Comparison of ENCODE assay signal across 9 cellular contexts in genomic region chr4:87270144-87270543, GRCh38. TPM values are rescaled to one million over a fixed set of nuclear protein-coding genes. Genes with fewer than 3 reads are reported as not detected.
A peak's percentile ranks its signal among the peaks of the same experiment; 100 is the strongest.
DNase-seq lines count a peak whose midpoint lies in the region; ATAC-seq and TF ChIP-seq lines count a peak whose summit lies in the region.
"Had no signal": no experiment of that assay in that cellular context is flagged by ENCODE, and none has a peak within 500 bp of the region (broad histone marks: within the 10 kb centered on the region; RNA-seq: fewer than 3 reads in every experiment).

No MANE protein-coding gene starts in this region.

- no peak for TF ChIP-seq POLR2A in testis (IDR thresholded peaks at IDR 0.05)

- TF ChIP-seq CTCF in DND-41 (IDR thresholded peaks at IDR 0.05; ENCODE audit: borderline replicate concordance, extremely low read depth, low read length, poor library complexity, severe bottlenecking) (peak; percentile 61), testis (IDR thresholded peaks at IDR 0.05) (peak in 2 of 3 experiments; percentile 17 to 19)

- no peak overlapping the region for H3K4me2 ChIP-seq in DND-41 (ENCODE audit: insufficient read depth, low read length)

- no peaks in the 10 kb centered on the region for H3K4me1 ChIP-seq in DND-41 (ENCODE audit: insufficient read depth, low read length)
- no peaks in the 10 kb centered on the region for H3K4me1 ChIP-seq in testis

- no peak overlapping the region for H2AFZ ChIP-seq in DND-41 (ENCODE audit: low read depth, low read length)

- H3K4me3 ChIP-seq in DND-41 (ENCODE audit: low read depth in 1 of 2, low read length in 2 of 2) (no peak overlapping the region), testis (no peak overlapping the region)

- ATAC-seq in DND-41 (ENCODE audit: insufficient read depth, low read depth) (peak; percentile 71; the same call in 2 of the 3 replicates), HG03354 (IDR thresholded peaks at IDR 0.05; ENCODE audit: poor library complexity, severe bottlenecking, unreplicated experiment) (no peak), HG03442 (IDR thresholded peaks at IDR 0.05; ENCODE audit: unreplicated experiment) (no peak), GM21447 (IDR thresholded peaks at IDR 0.05; ENCODE audit: unreplicated experiment) (no peak)

- H4K20me1 ChIP-seq in DND-41 (ENCODE audit: insufficient read depth, low read length): no peaks in the 10 kb centered on the region

- H3K9me3 ChIP-seq in DND-41 (ENCODE audit: insufficient read depth, low read length, severe bottlenecking): no peaks in the 10 kb centered on the region
- H3K9me3 ChIP-seq in testis: no peaks in the 10 kb centered on the region

- intact Hi-C loops in testis (cut with DNase I; ENCODE audit: low total_unique reads): no loop called here

- no peak overlapping the region for H3K27ac ChIP-seq in DND-41 (ENCODE audit: low read length)
- no peak overlapping the region for H3K27ac ChIP-seq in testis

- no peak overlapping the region for H3K9ac ChIP-seq in DND-41 (ENCODE audit: low read depth, low read length)

- WGBS in testis, 2 donors: 50 to 64% methylated on average over 3 of the region's 3 CpGs

- DNase-seq in DND-41 (peak; percentile 9), HuH-7.5 (ENCODE audit: low spot score) (peak; percentile 36), SHP77 treated with DMSO at 0.1 percent for 48 hours (lab: John Stamatoyannopoulos, UW) (peak; percentile 42), foreskin melanocyte (peak; percentile 65), testis (peak; percentile 25)
- DNase-seq: naive B cell had no signal

- peaks cover 14% of the 10 kb centered on the region for H3K27me3 ChIP-seq in DND-41 (ENCODE audit: insufficient read depth, low read length, poor library complexity)
- H3K27me3 ChIP-seq in testis: no peaks in the 10 kb centered on the region

- H3K79me2 ChIP-seq in DND-41 (ENCODE audit: insufficient read depth, low read length): no peaks in the 10 kb centered on the region

- H3K36me3 ChIP-seq in DND-41 (ENCODE audit: insufficient read depth, low read length) (no peaks in the 10 kb centered on the region), testis (ENCODE audit: low read depth, missing control alignments) (no peaks in the 10 kb centered on the region)

RNA-seq across cellular contexts. Expression of gene KLHL8, which starts 49.7 kb away (rescaled TPM):
- total RNA-seq in testis: 10 to 100 TPM; 10.3 to 10.4 TPM
- polyA plus RNA-seq in testis (ENCODE audit: insufficient read depth, low read depth, low replicate concordance): 9.5 TPM

RNA-seq across cellular contexts. Expression of gene HSD17B13, which starts 52.5 kb away (rescaled TPM):
- total RNA-seq in testis: under 1 TPM; 0.81 to 0.94 TPM
- 0.40 TPM for polyA plus RNA-seq in testis (ENCODE audit: insufficient read depth, low read depth, low replicate concordance)

Comparison
In these comparisons a context has a peak if more than half of its experiments do, and no peak if none do; other contexts are left out.
1. DNase-seq: peak in every context shown above with its lines; median percentile 65 in foreskin melanocyte; 42 in SHP77 treated with DMSO at 0.1 percent for 48 hours; 36 in HuH-7.5; 25 in testis; 9 in DND-41.